In genomic region chr19:18473003-18473705, GRCh38 we compare ENCODE assay signal across 13 cellular contexts. TPM values are rescaled to one million over a fixed set of nuclear protein-coding genes. Genes with fewer than 3 reads are reported as not detected.
A peak's percentile ranks its signal among the peaks of the same experiment; 100 is the strongest.
DNase-seq lines count a peak whose midpoint lies in the region; ATAC-seq and TF ChIP-seq lines count a peak whose summit lies in the region.
"Had no signal": no experiment of that assay in that cellular context is flagged by ENCODE, and none has a peak within 500 bp of the region (broad histone marks: within the 10 kb centered on the region; RNA-seq: fewer than 3 reads in every experiment).

No MANE protein-coding gene starts in this region.

- no peaks in the 10 kb centered on the region for H3K27me3 ChIP-seq in CD4-positive, CD25-positive, alpha-beta regulatory T cell (ENCODE audit: control insufficient read depth, insufficient read depth, low read length)
- no peaks in the 10 kb centered on the region for H3K27me3 ChIP-seq in Peyer's patch
- H3K27me3 ChIP-seq in effector memory CD4-positive, alpha-beta T cell (replicated peaks; ENCODE audit: control insufficient read depth, insufficient read depth, low read length, poor library complexity, severe bottlenecking) = no peaks in the 10 kb centered on the region
- H3K27me3 ChIP-seq in osteoblast (ENCODE audit: insufficient read depth, low read length) = no peaks in the 10 kb centered on the region
- H3K27me3 ChIP-seq: MG63 had no signal

- no peaks in the 10 kb centered on the region for H3K9me3 Mint-ChIP-seq in CD4-positive, CD25-positive, alpha-beta regulatory T cell
- H3K9me3 Mint-ChIP-seq: mesothelial cell of epicardium had no signal

- peaks cover 8% of the 10 kb centered on the region for H3K36me3 Mint-ChIP-seq in CD4-positive, CD25-positive, alpha-beta regulatory T cell

- peaks cover 92% of the 10 kb centered on the region for H3K79me2 ChIP-seq in osteoblast (ENCODE audit: insufficient read depth, low read length)

- H3K4me2 ChIP-seq in osteoblast (ENCODE audit: insufficient read depth, low read length) = no peak overlapping the region

- peak overlapping the region in 1 of 4 donors; percentile 61 for H3K4me3 Mint-ChIP-seq in CD4-positive, CD25-positive, alpha-beta regulatory T cell
- H3K4me3 Mint-ChIP-seq: mesothelial cell of epicardium had no signal

- peaks cover 44% of the 10 kb centered on the region for H3K4me1 ChIP-seq in CD4-positive, CD25-positive, alpha-beta regulatory T cell (ENCODE audit: control insufficient read depth, insufficient read depth, low read length, poor library complexity, severe bottlenecking)
- H3K4me1 ChIP-seq in Peyer's patch (peaks cover 2 to 69% (median 13%) of the 10 kb centered on the region in 4 donors), osteoblast (ENCODE audit: insufficient read depth, low read length) (no peaks in the 10 kb centered on the region)
- H3K4me1 ChIP-seq in effector memory CD4-positive, alpha-beta T cell (ENCODE audit: control insufficient read depth, insufficient read depth, low read length, poor library complexity, severe bottlenecking) = peaks cover 37% of the 10 kb centered on the region

- peaks cover 7 to 44% (median 33%) of the 10 kb centered on the region in 4 donors for H3K4me1 Mint-ChIP-seq in CD4-positive, CD25-positive, alpha-beta regulatory T cell
- H3K4me1 Mint-ChIP-seq: mesothelial cell of epicardium had no signal

- H3K9me3 ChIP-seq in CD4-positive, CD25-positive, alpha-beta regulatory T cell (ENCODE audit: control insufficient read depth in 2 of 2, low read length in 2 of 2) = no peaks in the 10 kb centered on the region
- H3K9me3 ChIP-seq in Peyer's patch (no peaks in the 10 kb centered on the region), osteoblast (ENCODE audit: low read depth, low read length) (no peaks in the 10 kb centered on the region)
- no peaks in the 10 kb centered on the region for H3K9me3 ChIP-seq in effector memory CD4-positive, alpha-beta T cell (ENCODE audit: control insufficient read depth, low read length)
- H3K9me3 ChIP-seq: MG63 had no signal

- H3K36me3 ChIP-seq in CD4-positive, CD25-positive, alpha-beta regulatory T cell (ENCODE audit: control insufficient read depth, insufficient read depth, low read length) = peaks cover 14% of the 10 kb centered on the region
- H3K36me3 ChIP-seq in Peyer's patch (peaks cover 0 to 21% (median 0%) of the 10 kb centered on the region in 3 donors), osteoblast (ENCODE audit: insufficient read depth, low read length) (peaks cover 10% of the 10 kb centered on the region)
- H3K36me3 ChIP-seq in effector memory CD4-positive, alpha-beta T cell (ENCODE audit: control insufficient read depth, insufficient read depth, low read length) = peaks cover 16% of the 10 kb centered on the region

- ATAC-seq in CD4-positive, CD25-positive, alpha-beta regulatory T cell (ENCODE audit: low read depth in 2 of 2) = no peak

- peaks cover 68% of the 10 kb centered on the region for H4K20me1 ChIP-seq in osteoblast (ENCODE audit: insufficient read depth, low read length)

- no peak for TF ChIP-seq POLR2A in Peyer's patch (IDR thresholded peaks at IDR 0.05)

- H3K27ac Mint-ChIP-seq in CD4-positive, CD25-positive, alpha-beta regulatory T cell = peak overlapping the region in 2 of 3 donors; percentile 55 to 72
- H3K27ac Mint-ChIP-seq: mesothelial cell of epicardium had no signal

- H2AFZ ChIP-seq in osteoblast (ENCODE audit: low read length) = no peak overlapping the region

- H3K27ac ChIP-seq in CD4-positive, CD25-positive, alpha-beta regulatory T cell (ENCODE audit: insufficient read depth, low read length, poor library complexity, severe bottlenecking) = no peak overlapping the region
- H3K27ac ChIP-seq in Peyer's patch = peak overlapping the region; percentile 24 to 79 (median 56)
- peak overlapping the region; percentile 65 for H3K27ac ChIP-seq in effector memory CD4-positive, alpha-beta T cell (ENCODE audit: insufficient read depth, low read length, poor library complexity, severe bottlenecking)
- H3K27ac ChIP-seq in osteoblast (ENCODE audit: low read depth, low read length) = no peak overlapping the region

- no peak overlapping the region for H3K4me3 ChIP-seq in CD4-positive, CD25-positive, alpha-beta regulatory T cell (ENCODE audit: low read depth, low read length)
- H3K4me3 ChIP-seq in Peyer's patch = no peak overlapping the region
- no peak overlapping the region for H3K4me3 ChIP-seq in effector memory CD4-positive, alpha-beta T cell (ENCODE audit: insufficient read depth, low read depth, low read length, poor library complexity, severe bottlenecking)
- H3K4me3 ChIP-seq in osteoblast (ENCODE audit: insufficient read depth, low read length) = no peak overlapping the region
- H3K4me3 ChIP-seq: MG63 had no signal

- TF ChIP-seq CTCF in Peyer's patch (IDR thresholded peaks at IDR 0.05) (no peak), osteoblast (IDR thresholded peaks at IDR 0.05; ENCODE audit: extremely low read depth, low read depth, low read length) (no peak)

- no peaks in the 10 kb centered on the region for H3K27me3 Mint-ChIP-seq in CD4-positive, CD25-positive, alpha-beta regulatory T cell

- no peak for DNase-seq in CD4-positive, CD25-positive, alpha-beta regulatory T cell
- DNase-seq in Peyer's patch (no peak), osteoblast (ENCODE audit: insufficient read length, low spot score, missing footprints) (peak; percentile 59), DMS 273 (lab: John Stamatoyannopoulos, UW; ENCODE audit: unreplicated experiment) (no peak), NCI-H748 treated with DMSO at 0.1 percent for 48 hours (lab: John Stamatoyannopoulos, UW) (no peak), NCI-H2081 (lab: John Stamatoyannopoulos, UW) (no peak)
- DNase-seq in effector memory CD4-positive, alpha-beta T cell = no peak
- no peak for DNase-seq in activated CD8-positive, alpha-beta memory T cell treated with anti-CD3 and anti-CD28 coated beads for 24 hours
- DNase-seq: activated CD4-positive, alpha-beta T cell treated with anti-CD3 and anti-CD28 coated beads for 48 hours; MG63; NCI-H2107; RPMI8226 had no signal

RNA-seq across cellular contexts. Expression of gene ISYNA1, which starts 35.2 kb away (rescaled TPM):
- 26.2 TPM for total RNA-seq in CD4-positive, CD25-positive, alpha-beta regulatory T cell
- polyA plus RNA-seq in CD4-positive, CD25-positive, alpha-beta regulatory T cell = 10 to 100 TPM; 11.3 to 26.0 (median 21.4) TPM
- total RNA-seq in Peyer's patch (10 to 100 TPM in 3 of 4 donors, 1 to 10 TPM in 1; 5.3 to 26.4 (median 14.0) TPM), osteoblast (7.7 and 8.0 TPM in 2 replicates)

RNA-seq across cellular contexts. Expression of gene ELL, which starts 48.7 kb away (rescaled TPM):
- total RNA-seq in CD4-positive, CD25-positive, alpha-beta regulatory T cell = 53.6 TPM
- 10 to 100 TPM in 1 of 4 donors, 1 to 10 TPM in 3; 7.7 to 11.8 (median 9.7) TPM for polyA plus RNA-seq in CD4-positive, CD25-positive, alpha-beta regulatory T cell
- total RNA-seq in Peyer's patch (10 to 100 TPM; 18.9 to 49.5 (median 34.2) TPM), osteoblast (17.1 and 18.5 TPM in 2 replicates)

RNA-seq across cellular contexts. Expression of gene SSBP4, which starts 54.0 kb away (rescaled TPM):
- total RNA-seq in CD4-positive, CD25-positive, alpha-beta regulatory T cell = 97.9 TPM
- 10 to 100 TPM; 47.3 to 84.0 (median 65.6) TPM for polyA plus RNA-seq in CD4-positive, CD25-positive, alpha-beta regulatory T cell
- total RNA-seq in Peyer's patch = 10 to 100 TPM; 34.0 to 85.8 (median 39.9) TPM
- total RNA-seq in osteoblast = 77.8 and 90.8 TPM in 2 replicates

Comparison
In these comparisons a context has a peak if more than half of its experiments do, and no peak if none do; other contexts are left out.
1. H3K27ac ChIP-seq: peak in Peyer's patch (4 of 4) and effector memory CD4-positive, alpha-beta T cell (single experiment); none in CD4-positive, CD25-positive, alpha-beta regulatory T cell (single experiment) and osteoblast (single experiment).